1 cellular context compared by ENCODE assay signal in genomic region chr3:190172751-190173150, GRCh38.
TF ChIP-seq lines count a peak whose summit lies in the region.

No MANE protein-coding gene starts in this region.

TF ChIP-seq in IMR-90, 13 proteins besides CTCF, POLR2A, EP300 and RAD21:
- no peak for TF ChIP-seq CHD1 (IDR thresholded peaks at IDR 0.05; ENCODE audit: low read depth, low read length)
- TF ChIP-seq MXI1 (IDR thresholded peaks at IDR 0.05; ENCODE audit: borderline replicate concordance, low read depth, low read length) = no peak
- TF ChIP-seq CEBPB (IDR thresholded peaks at IDR 0.05; ENCODE audit: low read depth, low read length) = no peak
- TF ChIP-seq MAFK (IDR thresholded peaks at IDR 0.05; ENCODE audit: low read depth, low read length) = no peak
- no peak for TF ChIP-seq MAZ (IDR thresholded peaks at IDR 0.05; ENCODE audit: borderline replicate concordance, low read depth, low read length)
- no peak for TF ChIP-seq BHLHE40 (IDR thresholded peaks at IDR 0.05; ENCODE audit: low read depth, low read length)
- TF ChIP-seq RFX5 (IDR thresholded peaks at IDR 0.05; ENCODE audit: low read depth, low read length) = no peak
- TF ChIP-seq RCOR1 (IDR thresholded peaks at IDR 0.05; ENCODE audit: insufficient replicate concordance, low read length) = no peak
- no peak for TF ChIP-seq FOS (IDR thresholded peaks at IDR 0.05; ENCODE audit: low read depth, low read length)
- TF ChIP-seq NFE2L2 (IDR thresholded peaks at IDR 0.05; ENCODE audit: low read depth, low read length) = no peak
- no peak for TF ChIP-seq SMC3 (IDR thresholded peaks at IDR 0.05; ENCODE audit: low read depth, low read length)
- TF ChIP-seq, protein P1, sequence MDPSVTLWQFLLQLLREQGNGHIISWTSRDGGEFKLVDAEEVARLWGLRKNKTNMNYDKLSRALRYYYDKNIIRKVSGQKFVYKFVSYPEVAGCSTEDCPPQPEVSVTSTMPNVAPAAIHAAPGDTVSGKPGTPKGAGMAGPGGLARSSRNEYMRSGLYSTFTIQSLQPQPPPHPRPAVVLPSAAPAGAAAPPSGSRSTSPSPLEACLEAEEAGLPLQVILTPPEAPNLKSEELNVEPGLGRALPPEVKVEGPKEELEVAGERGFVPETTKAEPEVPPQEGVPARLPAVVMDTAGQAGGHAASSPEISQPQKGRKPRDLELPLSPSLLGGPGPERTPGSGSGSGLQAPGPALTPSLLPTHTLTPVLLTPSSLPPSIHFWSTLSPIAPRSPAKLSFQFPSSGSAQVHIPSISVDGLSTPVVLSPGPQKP (IDR thresholded peaks at IDR 0.05; ENCODE audit: borderline replicate concordance, low read depth, low read length) = no peak
- TF ChIP-seq, protein P2, sequence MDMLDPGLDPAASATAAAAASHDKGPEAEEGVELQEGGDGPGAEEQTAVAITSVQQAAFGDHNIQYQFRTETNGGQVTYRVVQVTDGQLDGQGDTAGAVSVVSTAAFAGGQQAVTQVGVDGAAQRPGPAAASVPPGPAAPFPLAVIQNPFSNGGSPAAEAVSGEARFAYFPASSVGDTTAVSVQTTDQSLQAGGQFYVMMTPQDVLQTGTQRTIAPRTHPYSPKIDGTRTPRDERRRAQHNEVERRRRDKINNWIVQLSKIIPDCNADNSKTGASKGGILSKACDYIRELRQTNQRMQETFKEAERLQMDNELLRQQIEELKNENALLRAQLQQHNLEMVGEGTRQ (IDR thresholded peaks at IDR 0.05; ENCODE audit: low read depth, low read length) = no peak
